In the genomic region with DNA sequence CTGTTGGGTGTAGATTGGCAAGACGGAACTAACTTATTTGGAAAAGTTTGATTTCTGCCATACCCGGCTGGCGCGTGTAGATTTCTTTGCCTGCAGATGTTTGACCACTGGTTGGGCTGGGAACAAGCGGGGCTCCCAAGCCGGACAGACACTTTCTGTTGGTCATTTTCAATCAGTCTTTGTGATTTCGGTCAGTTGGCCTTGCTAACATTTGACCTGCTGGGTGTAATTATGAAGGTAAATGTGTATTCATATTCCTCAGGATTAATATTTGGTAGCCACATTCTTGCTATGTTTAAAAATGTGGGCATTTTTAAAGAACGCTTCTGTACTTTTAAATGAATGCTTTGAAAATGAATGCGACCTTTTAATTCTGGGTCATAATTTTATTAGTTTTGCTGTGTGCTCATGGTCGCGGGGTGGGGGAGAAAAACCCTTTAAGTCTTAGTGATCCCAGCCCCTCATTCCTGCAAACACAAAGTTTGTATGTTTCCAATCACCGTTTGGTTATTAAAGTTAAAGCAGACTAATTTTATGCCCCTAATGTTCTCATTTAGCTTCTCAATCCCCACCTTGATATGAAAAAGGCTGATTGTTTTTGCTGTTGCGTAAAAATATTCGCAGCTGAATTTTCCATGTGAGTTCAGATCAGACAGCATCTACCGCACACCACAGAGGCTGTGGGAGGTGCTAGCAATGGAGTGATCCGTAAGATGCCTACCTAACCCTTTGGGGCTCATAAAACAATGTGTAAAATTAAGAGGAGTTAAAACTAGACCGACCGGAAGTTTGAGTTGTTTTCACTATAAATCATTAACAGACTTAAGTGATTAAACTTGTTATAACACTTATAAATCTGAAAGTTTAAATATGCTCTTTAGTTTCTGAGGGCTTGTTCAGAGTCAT, we compare ENCODE assay signal across 9 cellular contexts. TPM values are rescaled to one million over a fixed set of nuclear protein-coding genes. Genes with fewer than 3 reads are reported as not detected.
DNase-seq lines count a peak whose midpoint lies in the region; ATAC-seq and TF ChIP-seq lines count a peak whose summit lies in the region.
"Had no signal": no experiment of that assay in that cellular context is flagged by ENCODE, and none has a peak within 500 bp of the region (broad histone marks: within the 10 kb centered on the region; RNA-seq: fewer than 3 reads in every experiment).

No MANE protein-coding gene starts in this region.

- peak overlapping the region; percentile 92 for H3K4me3 Mint-ChIP-seq in activated CD8-positive, alpha-beta T cell treated with anti-CD3 and anti-CD28 coated beads for 36 hours

- H3K27ac Mint-ChIP-seq in activated CD8-positive, alpha-beta T cell treated with anti-CD3 and anti-CD28 coated beads for 36 hours: peak overlapping the region; percentile 87

- peaks cover 65% of the 10 kb centered on the region for H3K4me1 Mint-ChIP-seq in activated CD8-positive, alpha-beta T cell treated with anti-CD3 and anti-CD28 coated beads for 36 hours (ENCODE audit: low read depth)

- H3K9me3 ChIP-seq in psoas muscle: no peaks in the 10 kb centered on the region

- peak; percentile 65 for ATAC-seq in activated CD8-positive, alpha-beta T cell treated with anti-CD3 and anti-CD28 coated beads for 36 hours
- ATAC-seq in psoas muscle (no peak), GM21381 (IDR thresholded peaks at IDR 0.05; ENCODE audit: unreplicated experiment) (no peak)

- H3K4me3 ChIP-seq in GM08714 (ENCODE audit: low read length): peak overlapping the region; percentile 7; the same call in 1 of the 2 replicates
- peak overlapping the region; percentile 44 for H3K4me3 ChIP-seq in fibroblast of mammary gland (ENCODE audit: control insufficient read depth, low read depth, low read length)
- peak overlapping the region; percentile 66 for H3K4me3 ChIP-seq in psoas muscle

- H3K4me1 ChIP-seq in psoas muscle: no peaks in the 10 kb centered on the region

- POLR2A ChIA-PET in activated CD8-positive, alpha-beta T cell treated with anti-CD3 and anti-CD28 coated beads for 36 hours (lab: Charles Lee): interaction anchor here (1.0 to 2.7 kb wide), 5 partner anchors 13 to 56 kb away, joined by 4 to 13 read pairs (median 5); no protein-coding TSS in a partner anchor

- no peaks in the 10 kb centered on the region for H3K27me3 Mint-ChIP-seq in activated CD8-positive, alpha-beta T cell treated with anti-CD3 and anti-CD28 coated beads for 36 hours

- 22 to 27% (median 25%) methylated on average over 18 of the region's 18 CpGs for WGBS in psoas muscle, 3 donors

- peak overlapping the region; percentile 62 for H3K27ac ChIP-seq in psoas muscle
- H3K27ac ChIP-seq: epithelial cell of prostate had no signal

- no peaks in the 10 kb centered on the region for H3K9me3 Mint-ChIP-seq in activated CD8-positive, alpha-beta T cell treated with anti-CD3 and anti-CD28 coated beads for 36 hours

- CTCF ChIA-PET in activated CD8-positive, alpha-beta T cell treated with anti-CD3 and anti-CD28 coated beads for 36 hours (lab: Charles Lee): interaction anchor here (0.7 to 3.1 kb wide), 4 partner anchors 26 to 146 kb away, joined by 3 to 17 read pairs (median 4); no protein-coding TSS in a partner anchor

- peaks cover 0 to 56% (median 15%) of the 10 kb centered on the region in 3 donors for H3K27me3 ChIP-seq in psoas muscle (ENCODE audit: insufficient read depth in 3 of 3, low read length in 2 of 3)

- peaks cover 3% of the 10 kb centered on the region for H3K36me3 Mint-ChIP-seq in activated CD8-positive, alpha-beta T cell treated with anti-CD3 and anti-CD28 coated beads for 36 hours (ENCODE audit: low read depth)

- no peak for TF ChIP-seq CTCF in activated CD8-positive, alpha-beta T cell treated with anti-CD3 and anti-CD28 coated beads for 36 hours (IDR thresholded peaks at IDR 0.05)
- no peak for TF ChIP-seq CTCF in fibroblast of mammary gland (conservative IDR thresholded peaks at IDR 0.05; ENCODE audit: control insufficient read depth, insufficient read depth, low read depth, low read length)
- no peak for TF ChIP-seq CTCF in psoas muscle (IDR thresholded peaks at IDR 0.05)

- H3K36me3 ChIP-seq in psoas muscle (ENCODE audit: insufficient read depth in 1 of 2, low read depth in 1 of 2): no peaks in the 10 kb centered on the region

- peak; percentile 89 for DNase-seq in activated CD8-positive, alpha-beta T cell treated with anti-CD3 and anti-CD28 coated beads for 36 hours
- no peak for DNase-seq in fibroblast of mammary gland (ENCODE audit: low read depth)
- no peak for DNase-seq in psoas muscle
- no peak for DNase-seq in SW 1271 (lab: John Stamatoyannopoulos, UW)
- no peak for DNase-seq in NCI-H2107 treated with DMSO at 0.1 percent for 48 hours (lab: John Stamatoyannopoulos, UW; ENCODE audit: unreplicated experiment)
- no peak for DNase-seq in NCI-H774 (lab: John Stamatoyannopoulos, UW)

- intact Hi-C loops in activated CD8-positive, alpha-beta T cell treated with anti-CD3 and anti-CD28 coated beads for 36 hours (cut with micrococcal nuclease): loop anchor here (5.0 to 10.0 kb wide), 2 partner anchors 146 to 207 kb away; no protein-coding TSS in a partner anchor
- intact Hi-C loops in psoas muscle (cut with DNase I): no loop called here

RNA-seq across cellular contexts. Expression of a gene that starts 1.5 kb away (rescaled TPM):
- total RNA-seq in activated CD8-positive, alpha-beta T cell treated with anti-CD3 and anti-CD28 coated beads for 36 hours: 10 to 100 TPM; 14.9 to 15.8 TPM
- total RNA-seq in psoas muscle: 1 to 10 TPM; 2.8 to 6.2 (median 5.3) TPM
- polyA plus RNA-seq in psoas muscle: 1 to 10 TPM; 2.0 to 3.2 (median 2.2) TPM

Comparison
In these comparisons a context has a peak if more than half of its experiments do, and no peak if none do; other contexts are left out.
1. H3K4me3 ChIP-seq: peak in every context shown above with its lines; median percentile 66 in psoas muscle; 44 in fibroblast of mammary gland; 7 in GM08714.